8 cellular contexts compared by ENCODE assay signal in genomic region chr7:85947767-85948166, GRCh38.
"Had no signal": no experiment of that assay in that cellular context is flagged by ENCODE, and none has a peak within 500 bp of the region (broad histone marks: within the 10 kb centered on the region; RNA-seq: fewer than 3 reads in every experiment).

No MANE protein-coding gene starts in this region.

- FAIRE-seq: G401.6, GM12878, GM12891, GM12892, GM18507, GM19239 had no signal

- DNase-seq: GDM1, GF-D8 had no signal

- ATAC-seq: GM12878 had no signal

- H3K4me3 ChIP-seq: GM12878 had no signal
